Comparison of ENCODE assay signal across 11 cellular contexts in genomic region chr6:156852147-156852857, GRCh38.
DNase-seq lines count a peak whose midpoint lies in the region; ATAC-seq and TF ChIP-seq lines count a peak whose summit lies in the region.
"Had no signal": no experiment of that assay in that cellular context is flagged by ENCODE, and none has a peak within 500 bp of the region (broad histone marks: within the 10 kb centered on the region; RNA-seq: fewer than 3 reads in every experiment).

No MANE protein-coding gene starts in this region.

- 0 out of 2 replicates have a peak overlapping the region, but pooled peaks have one; percentile 19 for H3K4me3 ChIP-seq in MM.1S (ENCODE audit: low read length)

- H3K27ac ChIP-seq in MM.1S (ENCODE audit: low read length): peak overlapping the region; percentile 86

- no peaks in the 10 kb centered on the region for H3K36me3 ChIP-seq in MM.1S (replicated peaks; ENCODE audit: insufficient read depth, low read length)

- ATAC-seq in GM19043 (IDR thresholded peaks at IDR 0.05; ENCODE audit: low read depth, unreplicated experiment) (peak; percentile 48), HG02678 (IDR thresholded peaks at IDR 0.05; ENCODE audit: unreplicated experiment) (peak; percentile 66)
- peak; percentile 60 to 70 for ATAC-seq in naive thymus-derived CD8-positive, alpha-beta T cell
- ATAC-seq: activated naive CD8-positive, alpha-beta T cell treated with anti-CD3 and anti-CD28 coated beads, Interleukin-2, amount 50 U/mL, for 24 hours had no signal

- no peaks in the 10 kb centered on the region for H3K9me3 Mint-ChIP-seq in naive thymus-derived CD8-positive, alpha-beta T cell
- H3K9me3 Mint-ChIP-seq: activated naive CD8-positive, alpha-beta T cell treated with anti-CD3 and anti-CD28 coated beads, Interleukin-2, amount 50 U/mL, for 24 hours; neural crest cell; T-helper 1 cell treated with Interleukin-12 subunit alpha and Interleukin-12 subunit beta and Interleukin-4 antibody, amounts not matched to agents 30 μg/mL and 1 μg/mL, for 36 hours had no signal

- DNase-seq in MM.1S (peak; percentile 83), NCI-H1417 treated with DMSO at 0.1 percent for 48 hours (lab: John Stamatoyannopoulos, UW) (no peak), DMS153 treated with DMSO at 0.1 percent for 48 hours (lab: John Stamatoyannopoulos, UW; ENCODE audit: unreplicated experiment) (no peak), OCI-M1 (lab: John Stamatoyannopoulos, UW) (no peak)
- DNase-seq in naive thymus-derived CD8-positive, alpha-beta T cell: no peak
- no peak for DNase-seq in activated CD4-positive, alpha-beta T cell treated with anti-CD3 and anti-CD28 coated beads for 1 hour
- DNase-seq: activated naive CD8-positive, alpha-beta T cell treated with anti-CD3 and anti-CD28 coated beads, Interleukin-2, amount 50 U/mL, for 24 hours had no signal

- peak overlapping the region in 2 of 10 donors; percentile 7 to 30 for H3K4me3 Mint-ChIP-seq in naive thymus-derived CD8-positive, alpha-beta T cell
- H3K4me3 Mint-ChIP-seq: activated naive CD8-positive, alpha-beta T cell treated with anti-CD3 and anti-CD28 coated beads, Interleukin-2, amount 50 U/mL, for 24 hours; neural crest cell; T-helper 1 cell treated with Interleukin-12 subunit alpha and Interleukin-12 subunit beta and Interleukin-4 antibody, amounts not matched to agents 30 μg/mL and 1 μg/mL, for 36 hours had no signal

- H3K79me2 ChIP-seq in MM.1S (ENCODE audit: low read length): peaks cover 83% of the 10 kb centered on the region

- H4K20me1 ChIP-seq in MM.1S (ENCODE audit: insufficient read depth, low read length): no peaks in the 10 kb centered on the region

- no peak overlapping the region for H2AFZ ChIP-seq in MM.1S (ENCODE audit: low read length)

- TF ChIP-seq CTCF in MM.1S (IDR thresholded peaks at IDR 0.05; ENCODE audit: low read length): no peak

- H3K4me2 ChIP-seq in MM.1S (ENCODE audit: low read depth, low read length): peak overlapping the region; percentile 79

- H3K9me2 ChIP-seq in MM.1S (replicated peaks; ENCODE audit: insufficient read depth, low read length): no peaks in the 10 kb centered on the region

- H3K4me1 Mint-ChIP-seq in naive thymus-derived CD8-positive, alpha-beta T cell: peaks cover 43 to 98% (median 94%) of the 10 kb centered on the region in 4 donors

- peaks cover 33% of the 10 kb centered on the region for H3F3A ChIP-seq in MM.1S (ENCODE audit: insufficient read depth, low read length)

- peak overlapping the region in 2 of 10 donors; percentile 16 to 18 for H3K27ac Mint-ChIP-seq in naive thymus-derived CD8-positive, alpha-beta T cell
- H3K27ac Mint-ChIP-seq: activated naive CD8-positive, alpha-beta T cell treated with anti-CD3 and anti-CD28 coated beads, Interleukin-2, amount 50 U/mL, for 24 hours; T-helper 1 cell treated with Interleukin-12 subunit alpha and Interleukin-12 subunit beta and Interleukin-4 antibody, amounts not matched to agents 30 μg/mL and 1 μg/mL, for 36 hours had no signal

- peaks cover 0 to 2% (median 0%) of the 10 kb centered on the region in 3 donors for H3K36me3 Mint-ChIP-seq in naive thymus-derived CD8-positive, alpha-beta T cell

- H3K9me3 ChIP-seq in MM.1S (replicated peaks; ENCODE audit: insufficient read depth, low read length): no peaks in the 10 kb centered on the region

- no peaks in the 10 kb centered on the region for H3K27me3 ChIP-seq in MM.1S (replicated peaks; ENCODE audit: insufficient read depth, low read length)

- no peaks in the 10 kb centered on the region for H3K27me3 Mint-ChIP-seq in naive thymus-derived CD8-positive, alpha-beta T cell
- H3K27me3 Mint-ChIP-seq: activated naive CD8-positive, alpha-beta T cell treated with anti-CD3 and anti-CD28 coated beads, Interleukin-2, amount 50 U/mL, for 24 hours had no signal

- peaks cover 46% of the 10 kb centered on the region for H3K4me1 ChIP-seq in MM.1S (ENCODE audit: low read length)

- H3K9ac ChIP-seq in MM.1S (ENCODE audit: low read length): peak overlapping the region; percentile 39; the same call in 1 of the 2 replicates

- POLR2A ChIA-PET in naive thymus-derived CD8-positive, alpha-beta T cell (lab: Charles Lee): no interaction called here
